9 cellular contexts compared by ENCODE assay signal in genomic region chr9:70260007-70260443, GRCh38. TPM values are rescaled to one million over a fixed set of nuclear protein-coding genes. Genes with fewer than 3 reads are reported as not detected.
DNase-seq lines count a peak whose midpoint lies in the region; ATAC-seq and TF ChIP-seq lines count a peak whose summit lies in the region.
"Had no signal": no experiment of that assay in that cellular context is flagged by ENCODE, and none has a peak within 500 bp of the region (broad histone marks: within the 10 kb centered on the region; RNA-seq: fewer than 3 reads in every experiment).

No MANE protein-coding gene starts in this region.

- peaks cover 3% of the 10 kb centered on the region for H3K27me3 Mint-ChIP-seq in IgD-negative memory B cell

- peaks cover 5% of the 10 kb centered on the region for H3K36me3 Mint-ChIP-seq in IgD-negative memory B cell

- no peaks in the 10 kb centered on the region for H3K9me3 ChIP-seq in mucosa of rectum (ENCODE audit: control insufficient read depth in 2 of 2, low read length in 2 of 2)

- peak overlapping the region; percentile 93 for H3K4me3 ChIP-seq in ACC112 (ENCODE audit: low read depth, low read length)
- H3K4me3 ChIP-seq in cardiac fibroblast (replicated peaks in 1 of 2; ENCODE audit: low read depth in 2 of 2, low read length in 2 of 2): peak overlapping the region; percentile 74 to 89
- H3K4me3 ChIP-seq in mucosa of rectum (ENCODE audit: low read length in 2 of 2): peak overlapping the region; percentile 92 to 98

- ATAC-seq in GM18870 (IDR thresholded peaks at IDR 0.05; ENCODE audit: unreplicated experiment) (no peak), GM19455 (IDR thresholded peaks at IDR 0.05; ENCODE audit: unreplicated experiment) (no peak)

- H3K79me2 ChIP-seq in ACC112 (ENCODE audit: control insufficient read depth, insufficient read depth, low read length, unreplicated experiment): peaks cover 79% of the 10 kb centered on the region

- H3K9ac ChIP-seq in mucosa of rectum (ENCODE audit: low read depth in 1 of 2, low read length in 2 of 2): peak overlapping the region in 1 of 2 donors; percentile 98

- H3K27ac ChIP-seq in ACC112 (ENCODE audit: low read depth, low read length): peak overlapping the region; percentile 97
- peak overlapping the region; percentile 95 to 98 for H3K27ac ChIP-seq in mucosa of rectum (ENCODE audit: low read depth in 2 of 2, low read length in 2 of 2)

- H3K36me3 ChIP-seq in ACC112 (ENCODE audit: insufficient read depth, low read length) (peaks cover 42% of the 10 kb centered on the region), mucosa of rectum (ENCODE audit: control insufficient read depth in 2 of 2, insufficient read depth in 2 of 2, low read length in 2 of 2) (peaks cover 18 to 21% of the 10 kb centered on the region in 2 donors)

- no peak overlapping the region for H2AFZ ChIP-seq in ACC112 (ENCODE audit: low read length, unreplicated experiment)

- peak overlapping the region; percentile 91 to 97 (median 94) for H3K4me3 Mint-ChIP-seq in IgD-negative memory B cell

- TF ChIP-seq CTCF in cardiac fibroblast (IDR thresholded peaks at IDR 0.05; ENCODE audit: low read depth, low read length): no peak

- DNase-seq in cardiac fibroblast (ENCODE audit: low read depth in 2 of 2): no peak
- DNase-seq in anterior cingulate cortex (lab: John Stamatoyannopoulos, UW): no peak
- DNase-seq in amygdala (lab: John Stamatoyannopoulos, UW): no peak
- DNase-seq: NCI-H2171 had no signal

- H3K27me3 ChIP-seq in ACC112 (ENCODE audit: insufficient read depth, low read length) (no peaks in the 10 kb centered on the region), mucosa of rectum (ENCODE audit: control insufficient read depth in 2 of 2, insufficient read depth in 2 of 2, low read length in 2 of 2) (no peaks in the 10 kb centered on the region)

- H3K4me1 ChIP-seq in ACC112 (ENCODE audit: control insufficient read depth, insufficient read depth, low read length, unreplicated experiment): peaks cover 63% of the 10 kb centered on the region
- peaks cover 15 to 44% of the 10 kb centered on the region in 2 donors for H3K4me1 ChIP-seq in mucosa of rectum (ENCODE audit: control insufficient read depth in 2 of 2, insufficient read depth in 2 of 2, low read length in 2 of 2)

- H3K4me1 Mint-ChIP-seq in IgD-negative memory B cell: peaks cover 34 to 49% (median 39%) of the 10 kb centered on the region in 3 donors

- H3K9me3 Mint-ChIP-seq in IgD-negative memory B cell: no peaks in the 10 kb centered on the region

- peak overlapping the region; percentile 28 to 74 (median 42) for H3K27ac Mint-ChIP-seq in IgD-negative memory B cell

RNA-seq across cellular contexts. Expression of gene SMC5, which starts 1.2 kb away (rescaled TPM):
- polyA plus RNA-seq in IgD-negative memory B cell: 14.3 TPM
